Comparison of ENCODE assay signal across 2 cellular contexts in genomic region chr21:43806017-43806710, GRCh38.
TF ChIP-seq lines count a peak whose summit lies in the region.

No MANE protein-coding gene starts in this region.

TF ChIP-seq in HepG2, 621 proteins besides CTCF, POLR2A, EP300 and RAD21:
- TF ChIP-seq HDAC6 (IDR thresholded peaks at IDR 0.05; ENCODE audit: low read depth, low read length) (no peak), AGO2 (optimal IDR thresholded peaks at IDR 0.05; ENCODE audit: low read depth, low read length) (peak; percentile 45), ZNF570 (CRISPR knock-in tag; IDR thresholded peaks at IDR 0.05; ENCODE audit: borderline replicate concordance) (no peak)

TF ChIP-seq in SK-N-SH treated with all-trans-retinoic acid at 6 μM for 48 hours, 23 proteins besides CTCF, POLR2A, EP300 and RAD21:
- TF ChIP-seq PATZ1 (CRISPR knock-in tag; IDR thresholded peaks at IDR 0.05; ENCODE audit: borderline replicate concordance), result no peak
- no peak for TF ChIP-seq TOX (CRISPR knock-in tag; IDR thresholded peaks at IDR 0.05; ENCODE audit: borderline replicate concordance)
- no peak for TF ChIP-seq ZNF8 (CRISPR knock-in tag; IDR thresholded peaks at IDR 0.05)
- no peak for TF ChIP-seq ISL1 (CRISPR knock-in tag; IDR thresholded peaks at IDR 0.05)
- TF ChIP-seq GLIS3 (CRISPR knock-in tag; IDR thresholded peaks at IDR 0.05), result no peak
- TF ChIP-seq SNAI2 (CRISPR knock-in tag; IDR thresholded peaks at IDR 0.05), result no peak
- no peak for TF ChIP-seq ESRRG (CRISPR knock-in tag; IDR thresholded peaks at IDR 0.05)
